ENCODE assay signal across 18 cellular contexts in genomic region chr7:148211641-148212040, GRCh38.
DNase-seq lines count a peak whose midpoint lies in the region; ATAC-seq and TF ChIP-seq lines count a peak whose summit lies in the region.
"Had no signal": no experiment of that assay in that cellular context is flagged by ENCODE, and none has a peak within 500 bp of the region (broad histone marks: within the 10 kb centered on the region; RNA-seq: fewer than 3 reads in every experiment).

No MANE protein-coding gene starts in this region.

- 19 to 33% (median 30%) methylated on average over 2 of the region's 2 CpGs for WGBS in heart left ventricle, 4 donors
- 31 to 32% methylated on average over 2 of the region's 2 CpGs for WGBS in body of pancreas, 2 donors

- 0 out of 2 replicates have a peak overlapping the region, but pooled peaks have one; percentile 14 for H3K4me2 ChIP-seq in KMS-11

- H3K27ac ChIP-seq in heart left ventricle (no peak overlapping the region), KMS-11 (no peak overlapping the region), foreskin keratinocyte (no peak overlapping the region), body of pancreas (no peak overlapping the region)
- H3K27ac ChIP-seq: GM23248, HL-60 had no signal

- H3K4me1 ChIP-seq in heart left ventricle (peaks cover 0 to 21% (median 13%) of the 10 kb centered on the region in 12 donors), KMS-11 (ENCODE audit: low read depth, poor library complexity, severe bottlenecking) (peaks cover 9% of the 10 kb centered on the region), foreskin keratinocyte (no peaks in the 10 kb centered on the region), body of pancreas (peaks cover 17% of the 10 kb centered on the region)

- no peaks in the 10 kb centered on the region for H4K20me1 ChIP-seq in KMS-11 (ENCODE audit: insufficient read depth)

- H3K79me2 ChIP-seq in KMS-11 (ENCODE audit: insufficient read depth, low read depth): no peaks in the 10 kb centered on the region

- no peak overlapping the region for H2AFZ ChIP-seq in KMS-11 (ENCODE audit: low read depth)
- H2AFZ ChIP-seq: GM23248 had no signal

- no peak for TF ChIP-seq POLR2A in heart left ventricle (IDR thresholded peaks at IDR 0.05)
- no peak for TF ChIP-seq POLR2A in body of pancreas (IDR thresholded peaks at IDR 0.05)

- no peak overlapping the region for H3K9ac ChIP-seq in KMS-11
- H3K9ac ChIP-seq: GM23248 had no signal

- no peaks in the 10 kb centered on the region for H3K27me3 ChIP-seq in heart left ventricle
- no peaks in the 10 kb centered on the region for H3K27me3 ChIP-seq in KMS-11 (ENCODE audit: insufficient read depth, low read depth)
- no peaks in the 10 kb centered on the region for H3K27me3 ChIP-seq in foreskin keratinocyte
- H3K27me3 ChIP-seq in body of pancreas: no peaks in the 10 kb centered on the region

- H3K9me3 ChIP-seq in heart left ventricle: no peaks in the 10 kb centered on the region
- H3K9me3 ChIP-seq in body of pancreas: no peaks in the 10 kb centered on the region
- H3K9me3 ChIP-seq: Caco-2 had no signal

- H3K4me3 ChIP-seq in heart left ventricle (no peak overlapping the region), KMS-11 (IDR thresholded peaks at IDR 0.05; ENCODE audit: insufficient read depth, low read depth, low read length) (no peak overlapping the region), fibroblast of pulmonary artery (replicated peaks; ENCODE audit: low read depth, low read length) (peak overlapping the region; percentile 10), body of pancreas (no peak overlapping the region)
- H3K4me3 ChIP-seq: GM12878, GM23248 had no signal

- H3K36me3 ChIP-seq in heart left ventricle (no peaks in the 10 kb centered on the region), KMS-11 (ENCODE audit: insufficient read depth) (no peaks in the 10 kb centered on the region), body of pancreas (replicated peaks in 1 of 2; ENCODE audit: insufficient read depth in 1 of 2, low read depth in 2 of 2) (no peaks in the 10 kb centered on the region)

- ATAC-seq in Right ventricle myocardium superior (ENCODE audit: poor library complexity) (peak; percentile 78), heart left ventricle (no peak), HG03025 (IDR thresholded peaks at IDR 0.05; ENCODE audit: low FRiP score, unreplicated experiment) (no peak), foreskin keratinocyte (no peak), body of pancreas (no peak)
- ATAC-seq: GM12878, Panc1 had no signal

- TF ChIP-seq CTCF in heart left ventricle (IDR thresholded peaks at IDR 0.05) (no peak), KMS-11 (conservative IDR thresholded peaks at IDR 0.05; ENCODE audit: low read depth, low read length) (no peak), fibroblast of pulmonary artery (IDR thresholded peaks at IDR 0.05; ENCODE audit: low read length, missing control alignments) (no peak), foreskin keratinocyte (conservative IDR thresholded peaks at IDR 0.05) (no peak), body of pancreas (IDR thresholded peaks at IDR 0.05) (no peak)

- intact Hi-C loops in Right ventricle myocardium superior (cut with DNase I) (no loop called here), heart left ventricle (cut with DNase I) (no loop called here), body of pancreas (cut with DNase I) (no loop called here)

- DNase-seq in Right ventricle myocardium superior: no peak
- DNase-seq in heart left ventricle: no peak
- DNase-seq in fibroblast of pulmonary artery (ENCODE audit: low read depth): peak; percentile 76
- no peak for DNase-seq in foreskin keratinocyte
- no peak for DNase-seq in body of pancreas
- DNase-seq: Caco-2; CD4-positive, alpha-beta T cell; EL; GM23248; HCEC 1CT; NCI-H1048; NCI-H2081; NCI-H82 had no signal
